Comparison of ENCODE assay signal across 15 cellular contexts in the genomic region with DNA sequence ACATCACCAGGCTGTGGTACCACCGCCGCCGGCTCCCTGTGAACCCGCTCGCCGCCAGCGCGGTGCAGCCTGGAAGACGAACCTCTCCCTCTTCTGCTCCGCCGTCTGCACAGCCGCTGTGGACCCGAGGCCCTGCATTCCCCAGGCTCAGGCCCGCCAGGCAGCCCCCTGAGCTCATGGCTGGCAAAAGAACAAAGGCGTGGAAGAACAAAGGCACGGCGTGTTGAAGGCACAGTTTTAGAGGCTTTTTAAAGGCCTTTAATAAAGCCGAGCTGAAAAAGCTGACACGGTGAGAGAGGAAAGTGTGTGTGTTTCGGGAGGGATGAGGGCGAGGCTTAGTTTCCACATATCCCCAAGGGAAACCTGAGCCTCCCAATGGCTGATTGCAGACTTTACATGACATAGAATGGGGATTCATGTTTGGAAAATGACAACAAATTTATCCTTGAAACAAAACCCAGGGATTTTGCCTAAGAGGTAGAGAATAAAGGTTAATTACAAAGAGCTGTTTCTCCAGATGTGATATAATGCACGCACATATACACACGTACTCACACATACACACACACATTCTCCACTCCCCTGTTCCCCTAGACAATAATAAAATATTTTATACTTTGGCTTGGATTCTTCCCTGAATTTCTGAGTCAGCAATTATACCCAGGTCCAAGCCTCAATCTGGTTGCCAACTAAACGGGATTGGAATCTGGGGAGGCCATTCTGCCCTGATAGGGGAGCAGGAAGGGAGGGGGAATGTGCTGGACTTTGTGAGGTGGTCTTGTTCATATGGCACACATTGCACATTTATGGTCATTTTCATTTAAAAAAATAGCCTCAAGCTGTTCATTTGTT. TPM values are rescaled to one million over a fixed set of nuclear protein-coding genes. Genes with fewer than 3 reads are reported as not detected.
A peak's percentile ranks its signal among the peaks of the same experiment; 100 is the strongest.
DNase-seq lines count a peak whose midpoint lies in the region; ATAC-seq, FAIRE-seq and TF ChIP-seq lines count a peak whose summit lies in the region.
"Had no signal": no experiment of that assay in that cellular context is flagged by ENCODE, and none has a peak within 500 bp of the region (broad histone marks: within the 10 kb centered on the region; RNA-seq: fewer than 3 reads in every experiment).

No MANE protein-coding gene starts in this region.

- no peak overlapping the region for H4K91ac ChIP-seq in H1 (replicated peaks; ENCODE audit: insufficient read length, low read length)

- H2AK5ac ChIP-seq in H1 (ENCODE audit: low read depth, low read length) = no peak overlapping the region

- no peak for FAIRE-seq in H1 (lab: Jason Lieb, UNC)
- no peak for FAIRE-seq in HepG2 (lab: Jason Lieb, UNC)
- FAIRE-seq: endometrium had no signal

- in situ Hi-C loops in HepG2 (cut with HindIII; ENCODE audit: extremely low pct_ligation_motif_present, low pct_unique_long_range_greater_than_20kb) = no loop called here

- H3K27ac ChIP-seq in HUES64 (ENCODE audit: low read depth, low read length) (no peak overlapping the region), H1 (ENCODE audit: low read depth, low read length) (no peak overlapping the region), HepG2 (ENCODE audit: extremely low read length, insufficient read depth, low read length) (no peak overlapping the region)
- H3K27ac ChIP-seq: SK-N-MC had no signal

- TF ChIP-seq POLR2A in H1 (IDR thresholded peaks at IDR 0.05; ENCODE audit: control extremely low read depth in 1 of 2, low read depth in 2 of 2, low read length in 2 of 2) (no peak), HepG2 (IDR thresholded peaks at IDR 0.05; ENCODE audit: insufficient read depth in 1 of 2, low read depth in 2 of 2, low read length in 2 of 2) (no peak)

- H3K36me3 ChIP-seq in HUES64 (ENCODE audit: insufficient read depth, low read length) (no peaks in the 10 kb centered on the region), H1 (ENCODE audit: control insufficient read depth in 2 of 4, insufficient read depth in 4 of 4, low read length in 3 of 4) (no peaks in the 10 kb centered on the region), HepG2 (replicated peaks in 1 of 2; ENCODE audit: control insufficient read depth in 1 of 2, insufficient read depth in 2 of 2, low read length in 2 of 2) (no peaks in the 10 kb centered on the region)

- POLR2A ChIA-PET in AG04449 (lab: Yijun Ruan, JAX) = no interaction called here
- POLR2A ChIA-PET in H1 (lab: Charles Lee; ENCODE audit: partially characterized antibody) = interaction anchor here (0.7 kb wide), 1 partner anchor 261 kb away, joined by 3 read pairs; no protein-coding TSS in a partner anchor
- POLR2A ChIA-PET in HepG2 (lab: Yijun Ruan, JAX) = no interaction called here

- TF ChIP-seq RAD21 in H1 (IDR thresholded peaks at IDR 0.05 in 1 of 2, conservative IDR thresholded peaks at IDR 0.05 in 1 of 2; ENCODE audit: low read depth in 2 of 2, low read length in 2 of 2) = peak in 1 of 2 experiments; percentile 29; a peak in 1 of 4 replicates
- TF ChIP-seq RAD21 in HepG2 (CRISPR knock-in tag; IDR thresholded peaks at IDR 0.05) = no peak

- H3K9me3 ChIP-seq in HUES64 (ENCODE audit: insufficient read depth, low read depth, low read length) (no peaks in the 10 kb centered on the region), H1 (ENCODE audit: insufficient read depth in 2 of 2, low read depth in 1 of 2, low read length in 1 of 2) (no peaks in the 10 kb centered on the region), HepG2 (ENCODE audit: low read length) (no peaks in the 10 kb centered on the region)

- 20% methylated on average over 22 of the region's 24 CpGs for WGBS in HUES64
- 46% methylated on average over 24 of the region's 24 CpGs; no CpG with 5 or more reads in 1 of the 2 experiments for WGBS in H1 (ENCODE audit: extremely low coverage in 1 of 2, insufficient coverage in 1 of 2, insufficient read length in 1 of 2, insufficient replicate concordance in 2 of 2, low coverage in 1 of 2, low lambda C conversion rate in 2 of 2, missing lambda C conversion rate in 1 of 2), 2 experiments
- 78% methylated on average over 24 of the region's 24 CpGs for WGBS in HepG2 (ENCODE audit: low lambda C conversion rate)

- H2BK15ac ChIP-seq in H1 (ENCODE audit: low read length) = no peak overlapping the region

- H2BK20ac ChIP-seq in H1 (ENCODE audit: low read length) = no peak overlapping the region

- H2AFZ ChIP-seq in H1 (ENCODE audit: low read length) = peak overlapping the region; percentile 81
- no peak overlapping the region for H2AFZ ChIP-seq in HepG2 (ENCODE audit: low read length)

- H3K23me2 ChIP-seq in H1 (ENCODE audit: low read depth, low read length) = no peaks in the 10 kb centered on the region

- no peak overlapping the region for H3K14ac ChIP-seq in H1 (ENCODE audit: insufficient read length)

- no peak overlapping the region for H3K23ac ChIP-seq in H1 (ENCODE audit: insufficient read length)

- H2BK120ac ChIP-seq in H1 (replicated peaks; ENCODE audit: low read depth, low read length) = peak overlapping the region; percentile 69

- no peak overlapping the region for H3K56ac ChIP-seq in H1 (replicated peaks; ENCODE audit: insufficient read length, low read depth, low read length)

- no peaks in the 10 kb centered on the region for H4K20me1 ChIP-seq in H1 (replicated peaks in 1 of 2; ENCODE audit: control insufficient read depth in 1 of 2, insufficient read depth in 2 of 2, low read length in 2 of 2)
- H4K20me1 ChIP-seq in HepG2 (ENCODE audit: insufficient read depth, low read length) = no peaks in the 10 kb centered on the region

- CTCF ChIA-PET in AG04449 (lab: Yijun Ruan, JAX) (interaction anchor here (1.0 to 3.0 kb wide), 4 partner anchors 10 to 446 kb away, joined by 3 to 25 read pairs (median 4); no protein-coding TSS in a partner anchor), H1 (lab: Charles Lee; ENCODE audit: partially characterized antibody) (interaction anchor here (0.5 to 0.8 kb wide), 3 partner anchors 17 to 291 kb away, joined by 3 read pairs; no protein-coding TSS in a partner anchor), HepG2 (lab: Yijun Ruan, JAX; ENCODE audit: low intra/inter-chr PET ratio, low total read pairs) (no interaction called here)

- TF ChIP-seq EP300 in H1 (IDR thresholded peaks at IDR 0.05; ENCODE audit: borderline replicate concordance in 1 of 2, low read depth in 2 of 2, low read length in 2 of 2) (no peak), HepG2 (IDR thresholded peaks at IDR 0.05; ENCODE audit: low read depth in 2 of 2, low read length in 2 of 2) (no peak), HepG2 (CRISPR knock-in tag; IDR thresholded peaks at IDR 0.05; ENCODE audit: borderline replicate concordance) (no peak)

- DNase-seq in AG04449 (ENCODE audit: low read depth, low spot score) (no peak), H1 (ENCODE audit: low read depth in 1 of 2, low spot score in 2 of 2) (peak in 1 of 2 experiments; percentile 76), HepG2 (ENCODE audit: low spot score) (no peak), SIG-M5 (lab: John Stamatoyannopoulos, UW) (no peak), NCI-H510A treated with DMSO at 0.1 percent for 48 hours (lab: John Stamatoyannopoulos, UW) (no peak)
- no peak for DNase-seq in activated CD4-positive, alpha-beta T cell treated with anti-CD3 and anti-CD28 coated beads, Interleukin-2, amount 50 U/mL, for 48 hours
- DNase-seq: activated CD4-positive, alpha-beta T cell treated with anti-CD3 and anti-CD28 coated beads, Interleukin-2, amount 10 ng/mL, durations not matched to agents 7 days and 5 days; NCI-H2171; stimulated activated naive CD4-positive, alpha-beta T cell had no signal

- peak overlapping the region; percentile 39 for H3K4me3 ChIP-seq in AG04449 (ENCODE audit: low read depth, low read length)
- peak overlapping the region; percentile 12; the same call in 1 of the 2 replicates for H3K4me3 ChIP-seq in HUES64 (ENCODE audit: low read length)
- no peak overlapping the region; a peak in 1 of 8 replicates for H3K4me3 ChIP-seq in H1 (ENCODE audit: extremely low read depth in 1 of 4, insufficient read depth in 2 of 4, low read depth in 3 of 4, low read length in 4 of 4)
- no peak overlapping the region for H3K4me3 ChIP-seq in HepG2 (replicated peaks in 1 of 3; ENCODE audit: insufficient read depth in 1 of 3, low read depth in 2 of 3, low read length in 3 of 3)
- H3K4me3 ChIP-seq: lung, SK-N-MC had no signal

- H3K4me1 ChIP-seq in HUES64 (ENCODE audit: insufficient read depth, low read length) = 0 out of 2 replicates have a peak, but pooled peaks cover 8% of the 10 kb centered on the region
- H3K4me1 ChIP-seq in H1 (replicated peaks in 1 of 4; ENCODE audit: control insufficient read depth in 3 of 4, insufficient read depth in 4 of 4, low read length in 3 of 4) = peaks cover 0 to 4% (median 1%) of the 10 kb centered on the region in 4 experiments; a peak in 3 of 7 replicates
- peaks cover 8% of the 10 kb centered on the region for H3K4me1 ChIP-seq in HepG2 (ENCODE audit: insufficient read depth, low read length)

- H3K79me2 ChIP-seq in H1 (ENCODE audit: control insufficient read depth in 1 of 2, insufficient read depth in 2 of 2, low read length in 2 of 2) (no peaks in the 10 kb centered on the region), HepG2 (ENCODE audit: insufficient read depth, low read length) (no peaks in the 10 kb centered on the region)

- peak overlapping the region; percentile 48 for H3K18ac ChIP-seq in H1 (ENCODE audit: extremely low read depth, low read length)

- H2BK5ac ChIP-seq in H1 (ENCODE audit: low read depth, low read length) = no peak overlapping the region

- BruUV-seq in HepG2 (replicated peaks; lab: Mats Ljungman, UMichigan) = no TSS peak

- 0 out of 2 replicates have a peak overlapping the region, but pooled peaks have one; percentile 2 for H2BK12ac ChIP-seq in H1 (ENCODE audit: low read depth, low read length)

- H4K8ac ChIP-seq in H1 (ENCODE audit: extremely low read depth, insufficient read depth, low read length) = peak overlapping the region; percentile 63

- TF ChIP-seq CTCF in AG04449 (IDR thresholded peaks at IDR 0.05; ENCODE audit: insufficient read depth, low read length, missing control alignments) (no peak), H1 (IDR thresholded peaks at IDR 0.05; ENCODE audit: control extremely low read depth in 1 of 3, insufficient read depth in 1 of 3, low read depth in 1 of 3, low read length in 3 of 3) (no peak), HepG2 (CRISPR knock-in tag; IDR thresholded peaks at IDR 0.05) (no peak)

- intact Hi-C loops in HepG2 (cut with micrococcal nuclease; ENCODE audit: unreplicated experiment) = no loop called here

- H3K4me2 ChIP-seq in H1 (ENCODE audit: insufficient read depth in 1 of 2, low read depth in 2 of 2, low read length in 2 of 2) = peak overlapping the region; percentile 49 to 51; a peak in 3 of 4 replicates
- no peak overlapping the region for H3K4me2 ChIP-seq in HepG2 (ENCODE audit: low read depth, low read length)

- peak overlapping the region; percentile 15; the same call in 1 of the 2 replicates for H3K9ac ChIP-seq in HUES64 (ENCODE audit: low read depth, low read length)
- no peak overlapping the region; a peak in 2 of 7 replicates for H3K9ac ChIP-seq in H1 (replicated peaks in 1 of 4; ENCODE audit: extremely low read depth in 1 of 4, low read depth in 3 of 4, low read length in 3 of 4)
- no peak overlapping the region for H3K9ac ChIP-seq in HepG2 (ENCODE audit: insufficient read depth, low read depth, low read length)

- ATAC-seq in HepG2 = no peak
- ATAC-seq in HG02571 (IDR thresholded peaks at IDR 0.05; ENCODE audit: unreplicated experiment) = no peak
- ATAC-seq: activated naive CD4-positive, alpha-beta T cell treated with anti-CD3 and anti-CD28 coated beads, Interleukin-2, amount 50 U/mL, for 72 hours had no signal

- H3K27me3 ChIP-seq in HUES64 (ENCODE audit: insufficient read depth, low read length) = no peaks in the 10 kb centered on the region; the same call in 1 of the 2 replicates
- H3K27me3 ChIP-seq in H1 (replicated peaks in 1 of 4; ENCODE audit: control insufficient read depth in 3 of 4, extremely low read depth in 1 of 4, insufficient read depth in 3 of 4, low read length in 3 of 4) = no peaks in the 10 kb centered on the region
- peaks cover 3 to 57% of the 10 kb centered on the region in 2 experiments for H3K27me3 ChIP-seq in HepG2 (ENCODE audit: control insufficient read depth in 1 of 2, insufficient read depth in 2 of 2, low read length in 2 of 2)

- no peak overlapping the region for H4K5ac ChIP-seq in H1 (ENCODE audit: insufficient read length, low read depth, low read length)

- H3K79me1 ChIP-seq in H1 (ENCODE audit: low read depth, low read length) = no peaks in the 10 kb centered on the region

- H3K4ac ChIP-seq in H1 (replicated peaks; ENCODE audit: insufficient read length, low read depth, low read length) = no peak overlapping the region

RNA-seq across cellular contexts. Expression of gene RFX8, which starts 39.7 kb away (rescaled TPM):
- not detected for polyA plus RNA-seq in HUES64 (2013, experiment 1 of 2)
- polyA plus RNA-seq in HUES64 (2013, experiment 2 of 2) = not detected
- total RNA-seq in H1 (2021; fragmentation: NEBNext Ultra II Directional; extraction: Animal tissue kit (Norgen Biotek cat#: 25700)) = 0.60 and 1.3 TPM in 2 replicates
- polyA plus RNA-seq in H1 (2011; rRNA removed) = 0.57 and 0.97 TPM in 2 replicates
- 1.2 TPM for polyA plus RNA-seq in H1 (2011; cell fraction: cytosol; rRNA removed)
- polyA plus RNA-seq in H1 (2011; cell fraction: nucleus; rRNA removed) = 1.3 TPM
- 0.54 to 1.4 TPM (median 0.94 TPM) in 4 replicates for polyA plus RNA-seq in H1 (2012, experiment 1 of 2)
- polyA plus RNA-seq in H1 (2012, experiment 2 of 2) = not detected
- 0.41 TPM for polyA plus RNA-seq in H1 (2013, experiment 1 of 2)
- polyA plus RNA-seq in H1 (2013, experiment 2 of 2) = 0.22 TPM
- 0.28 and 0.34 TPM in 2 replicates for polyA minus RNA-seq in H1 (2011; rRNA and poly(A)+ RNA removed)
- not detected for polyA minus RNA-seq in H1 (2011; cell fraction: cytosol; rRNA and poly(A)+ RNA removed)
- 1.6 TPM for polyA minus RNA-seq in H1 (2011; cell fraction: nucleus; rRNA and poly(A)+ RNA removed)
- total RNA-seq in HepG2 (2016; rRNA removed; fragmentation: Illumina TruSeq; extraction: Trizol) = not detected in 2 replicates
- not detected in 2 replicates for total RNA-seq in HepG2 (2016; cell fraction: cytosol; rRNA removed; fragmentation: Illumina TruSeq; extraction: Trizol; ENCODE audit: low read depth)
- total RNA-seq in HepG2 (2016; cell fraction: insoluble cytoplasmic fraction; rRNA removed; fragmentation: Illumina TruSeq; extraction: Trizol) = not detected in 2 replicates
- not detected in 2 replicates for total RNA-seq in HepG2 (2016; cell fraction: membrane; rRNA removed; fragmentation: Illumina TruSeq; extraction: Trizol)
- total RNA-seq in HepG2 (2016; cell fraction: nucleus; rRNA removed; fragmentation: Illumina TruSeq; extraction: Trizol) = not detected in 2 replicates
- polyA plus RNA-seq in HepG2 (2011; rRNA removed) = not detected in 2 replicates
- polyA plus RNA-seq in HepG2 (2011; cell fraction: cytosol; rRNA removed) = not detected in 2 replicates
- polyA plus RNA-seq in HepG2 (2011; cell fraction: nucleus; rRNA removed) = not detected in 2 replicates
- polyA plus RNA-seq in HepG2 (2012) = not detected in 2 replicates
- polyA plus RNA-seq in HepG2 (2016; cell fraction: cytosol; fragmentation: Illumina TruSeq; extraction: Trizol; ENCODE audit: low read depth) = not detected in 2 replicates
- polyA plus RNA-seq in HepG2 (2016; cell fraction: insoluble cytoplasmic fraction; fragmentation: Illumina TruSeq; extraction: Trizol; ENCODE audit: low read depth) = not detected in 2 replicates
- not detected in 2 replicates for polyA plus RNA-seq in HepG2 (2016; cell fraction: membrane; fragmentation: Illumina TruSeq; extraction: Trizol; ENCODE audit: low read depth)
- not detected in 2 replicates for polyA plus RNA-seq in HepG2 (2016; cell fraction: nucleus; fragmentation: Illumina TruSeq; extraction: Trizol; ENCODE audit: insufficient read depth, low read depth)
- not detected in 2 replicates for polyA minus RNA-seq in HepG2 (2011; rRNA and poly(A)+ RNA removed; ENCODE audit: low replicate concordance)
- not detected in 2 replicates for polyA minus RNA-seq in HepG2 (2011; cell fraction: cytosol; rRNA and poly(A)+ RNA removed)
- polyA minus RNA-seq in HepG2 (2011; cell fraction: nucleus; rRNA and poly(A)+ RNA removed) = not detected in 2 replicates

RNA-seq across cellular contexts. Expression of gene CREG2, which starts 47.9 kb away (rescaled TPM):
- 0.60 TPM for polyA plus RNA-seq in HUES64 (2013, experiment 1 of 2)
- 0.51 TPM for polyA plus RNA-seq in HUES64 (2013, experiment 2 of 2)
- 2.0 and 2.2 TPM in 2 replicates for total RNA-seq in H1 (2021; fragmentation: NEBNext Ultra II Directional; extraction: Animal tissue kit (Norgen Biotek cat#: 25700))
- polyA plus RNA-seq in H1 (2011; rRNA removed) (1.7 and 2.0 TPM in 2 replicates), HepG2 (2011; rRNA removed) (0.20 and 0.26 TPM in 2 replicates)
- 1.3 TPM for polyA plus RNA-seq in H1 (2011; cell fraction: cytosol; rRNA removed)
- 2.6 TPM for polyA plus RNA-seq in H1 (2011; cell fraction: nucleus; rRNA removed)
- polyA plus RNA-seq in H1 (2012, experiment 1 of 2) = 0.88 to 1.3 TPM (median 0.95 TPM) in 4 replicates
- polyA plus RNA-seq in H1 (2012, experiment 2 of 2) = 0.68 TPM
- 0.75 TPM for polyA plus RNA-seq in H1 (2013, experiment 1 of 2)
- 1.1 TPM for polyA plus RNA-seq in H1 (2013, experiment 2 of 2)
- 1.6 and 1.8 TPM in 2 replicates for polyA minus RNA-seq in H1 (2011; rRNA and poly(A)+ RNA removed)
- polyA minus RNA-seq in H1 (2011; cell fraction: cytosol; rRNA and poly(A)+ RNA removed) = 3.8 TPM
- polyA minus RNA-seq in H1 (2011; cell fraction: nucleus; rRNA and poly(A)+ RNA removed) = 3.6 TPM
- total RNA-seq in HepG2 (2016; rRNA removed; fragmentation: Illumina TruSeq; extraction: Trizol) = 0.18 TPM in 1 of 2 replicates, not detected in the other
- total RNA-seq in HepG2 (2016; cell fraction: cytosol; rRNA removed; fragmentation: Illumina TruSeq; extraction: Trizol; ENCODE audit: low read depth) = not detected in 2 replicates
- total RNA-seq in HepG2 (2016; cell fraction: insoluble cytoplasmic fraction; rRNA removed; fragmentation: Illumina TruSeq; extraction: Trizol) = 0.13 TPM in 1 of 2 replicates, not detected in the other
- 0.28 TPM in 1 of 2 replicates, not detected in the other for total RNA-seq in HepG2 (2016; cell fraction: membrane; rRNA removed; fragmentation: Illumina TruSeq; extraction: Trizol)
- total RNA-seq in HepG2 (2016; cell fraction: nucleus; rRNA removed; fragmentation: Illumina TruSeq; extraction: Trizol) = not detected in 2 replicates
- polyA plus RNA-seq in HepG2 (2011; cell fraction: cytosol; rRNA removed) = 0.43 and 0.49 TPM in 2 replicates
- 0.14 and 0.26 TPM in 2 replicates for polyA plus RNA-seq in HepG2 (2011; cell fraction: nucleus; rRNA removed)
- polyA plus RNA-seq in HepG2 (2012) = 0.08 and 0.29 TPM in 2 replicates
- 0.20 TPM in 1 of 2 replicates, not detected in the other for polyA plus RNA-seq in HepG2 (2016; cell fraction: cytosol; fragmentation: Illumina TruSeq; extraction: Trizol; ENCODE audit: low read depth)
- not detected in 2 replicates for polyA plus RNA-seq in HepG2 (2016; cell fraction: insoluble cytoplasmic fraction; fragmentation: Illumina TruSeq; extraction: Trizol; ENCODE audit: low read depth)
- polyA plus RNA-seq in HepG2 (2016; cell fraction: membrane; fragmentation: Illumina TruSeq; extraction: Trizol; ENCODE audit: low read depth) = 0.47 TPM in 1 of 2 replicates, not detected in the other
- not detected in 2 replicates for polyA plus RNA-seq in HepG2 (2016; cell fraction: nucleus; fragmentation: Illumina TruSeq; extraction: Trizol; ENCODE audit: insufficient read depth, low read depth)
- polyA minus RNA-seq in HepG2 (2011; rRNA and poly(A)+ RNA removed; ENCODE audit: low replicate concordance) = 40.8 TPM in 1 of 2 replicates, not detected in the other
- 0.99 TPM in 1 of 2 replicates, not detected in the other for polyA minus RNA-seq in HepG2 (2011; cell fraction: cytosol; rRNA and poly(A)+ RNA removed)
- not detected in 2 replicates for polyA minus RNA-seq in HepG2 (2011; cell fraction: nucleus; rRNA and poly(A)+ RNA removed)
- total RNA-seq: activated naive CD4-positive, alpha-beta T cell treated with anti-CD3 and anti-CD28 coated beads, Interleukin-2, amount 50 U/mL, for 72 hours had no signal

Comparison
In these comparisons a context has a peak if more than half of its experiments do, and no peak if none do; other contexts are left out.
1. H3K4me3 ChIP-seq: peak in AG04449 (single experiment) and HUES64 (single experiment); none in H1 (0 of 4) and HepG2 (0 of 3).